19 cellular contexts compared by ENCODE assay signal in the genomic region with DNA sequence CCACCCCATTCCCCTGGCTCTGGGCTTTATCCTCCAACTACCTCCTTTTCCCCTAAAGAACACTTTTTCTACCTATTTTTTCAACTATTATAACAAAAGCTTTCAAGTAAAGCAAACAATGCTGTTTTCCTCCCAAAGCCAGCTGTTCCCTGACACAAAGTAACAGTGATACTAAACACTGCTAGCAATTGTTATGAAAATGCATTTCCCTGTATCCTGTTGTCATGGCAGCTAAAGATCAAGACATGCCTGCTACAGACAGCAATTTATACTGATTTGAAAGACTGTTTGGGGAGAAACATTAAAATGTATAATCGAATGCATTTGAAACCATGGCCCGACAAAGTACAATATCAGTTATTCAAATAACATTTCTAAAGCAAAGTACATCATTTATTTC.
DNase-seq lines count a peak whose midpoint lies in the region; ATAC-seq and TF ChIP-seq lines count a peak whose summit lies in the region.
"Had no signal": no experiment of that assay in that cellular context is flagged by ENCODE, and none has a peak within 500 bp of the region (broad histone marks: within the 10 kb centered on the region; RNA-seq: fewer than 3 reads in every experiment).

No MANE protein-coding gene starts in this region.

- H3K14ac ChIP-seq in H9 (ENCODE audit: insufficient read depth, low read length): no peak overlapping the region

- no peaks in the 10 kb centered on the region for H3K36me3 ChIP-seq in ectodermal cell (ENCODE audit: control insufficient read depth, insufficient read depth, low read length)
- H3K36me3 ChIP-seq in mesendoderm (ENCODE audit: control insufficient read depth, insufficient read depth, low read length): no peaks in the 10 kb centered on the region

- no peak overlapping the region for H2BK12ac ChIP-seq in H9 (ENCODE audit: insufficient read length, low read depth, low read length)

- no peak overlapping the region for H3K4me3 ChIP-seq in ectodermal cell (ENCODE audit: insufficient read depth, low read depth, low read length)
- no peak overlapping the region for H3K4me3 ChIP-seq in mesendoderm (ENCODE audit: low read length)
- H3K4me3 ChIP-seq: SK-N-MC had no signal

- H3K79me1 ChIP-seq in H9 (ENCODE audit: insufficient read depth, low read depth, low read length, poor library complexity, severe bottlenecking) (no peaks in the 10 kb centered on the region), mesendoderm (ENCODE audit: low read length) (no peaks in the 10 kb centered on the region)

- H3K4me3 Mint-ChIP-seq in H9 (no peak overlapping the region), HFFc6 (no peak overlapping the region)
- H3K4me3 Mint-ChIP-seq: B cell; CD4-positive, CD25-positive, alpha-beta regulatory T cell; T-cell had no signal

- H3K27ac Mint-ChIP-seq in H9 (peak overlapping the region in 2 of 3 experiments; percentile 28 to 92; a peak in 3 of 7 replicates), HFFc6 (no peak overlapping the region)
- H3K27ac Mint-ChIP-seq: B cell; CD4-positive, CD25-positive, alpha-beta regulatory T cell; T-cell had no signal

- H3K56ac ChIP-seq in H9 (ENCODE audit: insufficient read length, low read depth, low read length): no peak overlapping the region
- H3K56ac ChIP-seq in mesendoderm (ENCODE audit: low read length): no peak overlapping the region

- H2BK120ac ChIP-seq in H9 (ENCODE audit: low read depth, low read length, poor library complexity, severe bottlenecking) (peak overlapping the region; percentile 23), mesendoderm (ENCODE audit: low read depth, low read length) (no peak overlapping the region)

- H3K36me3 Mint-ChIP-seq in H9 (ENCODE audit: insufficient read depth in 1 of 3, low read depth in 3 of 3) (no peaks in the 10 kb centered on the region), HFFc6 (ENCODE audit: low read depth) (no peaks in the 10 kb centered on the region)
- H3K36me3 Mint-ChIP-seq: CD4-positive, CD25-positive, alpha-beta regulatory T cell; T-cell had no signal

- H2AK5ac ChIP-seq in H9 (ENCODE audit: insufficient read length, low read length) (no peak overlapping the region), mesendoderm (ENCODE audit: low read length) (no peak overlapping the region)

- H3K27ac ChIP-seq in H9 (ENCODE audit: insufficient read length, low read depth, low read length): no peak overlapping the region
- peak overlapping the region; percentile 89 for H3K27ac ChIP-seq in ectodermal cell (ENCODE audit: insufficient read depth, low read depth, low read length, poor library complexity, severe bottlenecking)
- H3K27ac ChIP-seq in mesendoderm (ENCODE audit: low read depth, low read length): no peak overlapping the region
- H3K27ac ChIP-seq: SK-N-MC had no signal

- H3K79me2 ChIP-seq in H9 (ENCODE audit: insufficient read depth, low read length): no peaks in the 10 kb centered on the region
- no peaks in the 10 kb centered on the region for H3K79me2 ChIP-seq in mesendoderm (ENCODE audit: control insufficient read depth, insufficient read depth, low read length)

- H3K18ac ChIP-seq in H9 (ENCODE audit: insufficient read length, low read depth, low read length): no peak overlapping the region
- no peak overlapping the region for H3K18ac ChIP-seq in mesendoderm (ENCODE audit: low read length)

- no peak overlapping the region for H3K9ac ChIP-seq in H9 (ENCODE audit: extremely low read depth, insufficient read length, low read length)
- H3K9ac ChIP-seq in mesendoderm (ENCODE audit: low read length): no peak overlapping the region

- no peak overlapping the region for H3T11ph ChIP-seq in H9 (ENCODE audit: low read length)

- no peaks in the 10 kb centered on the region for H3K27me3 Mint-ChIP-seq in H9 (ENCODE audit: low read depth)
- H3K27me3 Mint-ChIP-seq in HFFc6 (ENCODE audit: insufficient read depth): peaks cover 1% of the 10 kb centered on the region
- H3K27me3 Mint-ChIP-seq: CD4-positive, CD25-positive, alpha-beta regulatory T cell; T-cell had no signal

- DNase-seq in H9 (no peak), LHCN-M2 (ENCODE audit: low read depth) (peak; percentile 22), mesendoderm (peak; percentile 12), HFFc6 (no peak), NCI-H526 treated with DMSO at 0.1 percent for 48 hours (lab: John Stamatoyannopoulos, UW) (no peak)
- DNase-seq in stimulated activated CD8-positive, alpha-beta memory T cell treated with anti-CD3 and anti-CD28 coated beads, Interleukin-4, amount 100 ng/mL, for 48 hours: no peak
- DNase-seq: Caco-2; CD4-positive, CD25-positive, alpha-beta regulatory T cell; KBM-7; NCI-H1436; NCI-H2029; NCI-H774; Right ventricle myocardium superior; T-cell had no signal

- no peaks in the 10 kb centered on the region; a peak in 1 of 5 replicates for H3K9me3 Mint-ChIP-seq in H9
- no peaks in the 10 kb centered on the region for H3K9me3 Mint-ChIP-seq in HFFc6
- H3K9me3 Mint-ChIP-seq: CD4-positive, CD25-positive, alpha-beta regulatory T cell; T-cell had no signal

- H2BK20ac ChIP-seq in H9 (ENCODE audit: low read depth, low read length, poor library complexity, severe bottlenecking): no peak overlapping the region

- ATAC-seq in HG02759 (IDR thresholded peaks at IDR 0.05; ENCODE audit: unreplicated experiment): no peak
- ATAC-seq: HCT116, T-cell had no signal

- H3K27me3 ChIP-seq in H9 (ENCODE audit: insufficient read depth, low read length) (no peaks in the 10 kb centered on the region), ectodermal cell (ENCODE audit: control insufficient read depth, insufficient read depth, low read length, poor library complexity, severe bottlenecking) (no peaks in the 10 kb centered on the region), mesendoderm (ENCODE audit: insufficient read depth, low read length, poor library complexity) (no peaks in the 10 kb centered on the region)

- no peak overlapping the region for H3K23ac ChIP-seq in H9 (ENCODE audit: insufficient read length, low read depth, low read length)
- no peak overlapping the region for H3K23ac ChIP-seq in mesendoderm (ENCODE audit: low read length)

- H3K9me3 ChIP-seq in H9 (ENCODE audit: control insufficient read depth, low read depth, low read length): no peaks in the 10 kb centered on the region
- no peaks in the 10 kb centered on the region for H3K9me3 ChIP-seq in ectodermal cell (ENCODE audit: control insufficient read depth, low read length)
- H3K9me3 ChIP-seq: Caco-2 had no signal

- H2BK15ac ChIP-seq in H9 (ENCODE audit: low read depth, low read length): no peak overlapping the region
- H2BK15ac ChIP-seq in mesendoderm (replicated peaks; ENCODE audit: low read depth): no peak overlapping the region

- peak overlapping the region; percentile 15 for H3K4me2 ChIP-seq in H9 (ENCODE audit: insufficient read depth, insufficient read length, low read length)
- H3K4me2 ChIP-seq in mesendoderm (ENCODE audit: low read length): no peak overlapping the region

- H3K4me1 Mint-ChIP-seq in H9 (peaks cover 25 to 32% of the 10 kb centered on the region in 2 experiments), HFFc6 (ENCODE audit: low read depth) (peaks cover 11% of the 10 kb centered on the region)
- H3K4me1 Mint-ChIP-seq: B cell; CD4-positive, CD25-positive, alpha-beta regulatory T cell; T-cell had no signal

- no peaks in the 10 kb centered on the region for H3K23me2 ChIP-seq in H9 (ENCODE audit: insufficient read length, low read depth, low read length, poor library complexity, severe bottlenecking)

- WGBS in H9 (ENCODE audit: extremely low coverage, insufficient read length, low lambda C conversion rate): no CpG with 5 or more reads among the region's 2 CpGs
- 93% methylated on average over 2 of the region's 2 CpGs; no CpG with 5 or more reads in 1 of the 2 experiments for WGBS in ectodermal cell, 2 experiments
- WGBS in mesendoderm (ENCODE audit: extremely low coverage, insufficient coverage, low lambda C conversion rate): no CpG with 5 or more reads among the region's 2 CpGs

- H4K8ac ChIP-seq in H9 (replicated peaks; ENCODE audit: insufficient read length, low read depth, low read length): no peak overlapping the region
- H4K8ac ChIP-seq in mesendoderm (ENCODE audit: low read depth, low read length): no peak overlapping the region

- H3K4me1 ChIP-seq in H9 (ENCODE audit: insufficient read depth, low read length): no peaks in the 10 kb centered on the region; the same call in 1 of the 2 replicates
- H3K4me1 ChIP-seq in ectodermal cell (ENCODE audit: control insufficient read depth, insufficient read depth, low read length): peaks cover 15% of the 10 kb centered on the region
- H3K4me1 ChIP-seq in mesendoderm (ENCODE audit: control insufficient read depth, low read depth, low read length): no peaks in the 10 kb centered on the region
- H3K4me1 ChIP-seq: Caco-2 had no signal

- no peak overlapping the region for H2BK5ac ChIP-seq in H9 (ENCODE audit: insufficient read length, low read length)
- H2BK5ac ChIP-seq in mesendoderm (ENCODE audit: low read length): no peak overlapping the region

- no peak overlapping the region for H4K91ac ChIP-seq in H9 (ENCODE audit: insufficient read length, low read depth, low read length)

- TF ChIP-seq CTCF in H9 (conservative IDR thresholded peaks at IDR 0.05): no peak
- no peak for TF ChIP-seq CTCF in HFFc6 (IDR thresholded peaks at IDR 0.05)

- H4K5ac ChIP-seq in H9 (ENCODE audit: insufficient read length, low read depth, low read length) (no peak overlapping the region), mesendoderm (ENCODE audit: low read length) (no peak overlapping the region)

- H2AFZ ChIP-seq in H9 (ENCODE audit: low read length): no peak overlapping the region

- H3K4ac ChIP-seq in H9 (ENCODE audit: low read depth, low read length) (no peak overlapping the region), mesendoderm (ENCODE audit: low read depth, low read length) (no peak overlapping the region)

- no peaks in the 10 kb centered on the region for H4K20me1 ChIP-seq in H9 (ENCODE audit: control insufficient read depth, insufficient read depth, insufficient read length)

Comparison
In these comparisons a context has a peak if more than half of its experiments do, and no peak if none do; other contexts are left out.
1. DNase-seq: peak in LHCN-M2 (single experiment) and mesendoderm (single experiment); none in H9 (single experiment), HFFc6 (single experiment), stimulated activated CD8-positive, alpha-beta memory T cell treated with anti-CD3 and anti-CD28 coated beads, Interleukin-4, amount 100 ng/mL, for 48 hours (single experiment) and NCI-H526 treated with DMSO at 0.1 percent for 48 hours (single experiment).